ENCODE assay signal across 8 cellular contexts in genomic region chr10:100185364-100186252, GRCh38. TPM values are rescaled to one million over a fixed set of nuclear protein-coding genes. Genes with fewer than 3 reads are reported as not detected.
A peak's percentile ranks its signal among the peaks of the same experiment; 100 is the strongest.
DNase-seq lines count a peak whose midpoint lies in the region; ATAC-seq and TF ChIP-seq lines count a peak whose summit lies in the region.

TSS of gene ERLIN1 (minus strand) at chr10:100186029. CDS start at chr10:100185626, 403 bp downstream.

- TF ChIP-seq CTCF in choroid plexus epithelial cell (conservative IDR thresholded peaks at IDR 0.05; ENCODE audit: low read depth, low read length), result peak; percentile 18

- intact Hi-C loops in activated CD4-positive, alpha-beta T cell treated with anti-CD3 and anti-CD28 coated beads for 36 hours (cut with DNase I, micrococcal nuclease), result loop anchor here (1.0 to 10.0 kb wide), 16 partner anchors 11 to 729 kb away; partner anchors contain the start of genes CHUK (in 2 of the 2), BLOC1S2 (in 1 of the 2), COX15 (in 1 of the 2) and CUTC (in 1 of the 2)

- CTCF ChIA-PET in activated CD4-positive, alpha-beta T cell treated with anti-CD3 and anti-CD28 coated beads for 36 hours (lab: Charles Lee), result interaction anchor here (0.6 kb wide), 1 partner anchor 18 kb away, joined by 3 read pairs; no protein-coding TSS in a partner anchor

- DNase-seq in AG20443 (ENCODE audit: low spot score) (peak; percentile 100), NCI-H524 (lab: John Stamatoyannopoulos, UW) (peak; percentile 48 to 79), choroid plexus epithelial cell (ENCODE audit: low read depth) (peak; percentile 91), kidney tubule cell (ENCODE audit: low spot score) (peak; percentile 93)
- DNase-seq in activated CD4-positive, alpha-beta T cell treated with anti-CD3 and anti-CD28 coated beads for 36 hours, result peak; percentile 97
- peak; percentile 70 to 92 for DNase-seq in stimulated activated CD4-positive, alpha-beta T cell treated with anti-CD3 and anti-CD28 coated beads, Interleukin-1b, Interleukin-23, amount 100 ng/mL, for 1 hour (ENCODE audit: low read depth in 2 of 2)

- H3K36me3 Mint-ChIP-seq in activated CD4-positive, alpha-beta T cell treated with anti-CD3 and anti-CD28 coated beads for 36 hours (ENCODE audit: low read depth), result peaks cover 51% of the 10 kb centered on the region

- no peaks in the 10 kb centered on the region for H3K9me3 Mint-ChIP-seq in activated CD4-positive, alpha-beta T cell treated with anti-CD3 and anti-CD28 coated beads for 36 hours (ENCODE audit: low read depth)

- H3K27ac Mint-ChIP-seq in activated CD4-positive, alpha-beta T cell treated with anti-CD3 and anti-CD28 coated beads for 36 hours, result peak within 1 kb of the TSS; percentile 97

- peak; percentile 48 for ATAC-seq in HG03378 (IDR thresholded peaks at IDR 0.05; ENCODE audit: unreplicated experiment)
- ATAC-seq in activated CD4-positive, alpha-beta T cell treated with anti-CD3 and anti-CD28 coated beads for 36 hours, result peak; percentile 90

- H3K4me3 ChIP-seq in choroid plexus epithelial cell (ENCODE audit: low read depth, low read length), result peak within 1 kb of the TSS; percentile 93

- H3K4me3 Mint-ChIP-seq in activated CD4-positive, alpha-beta T cell treated with anti-CD3 and anti-CD28 coated beads for 36 hours, result peak within 1 kb of the TSS; percentile 97

- peak; percentile 89 for TF ChIP-seq POLR2A in GM19099 (IDR thresholded peaks at IDR 0.05; ENCODE audit: extremely low read depth, insufficient read length, low read depth)

- no peaks in the 10 kb centered on the region for H3K27me3 Mint-ChIP-seq in activated CD4-positive, alpha-beta T cell treated with anti-CD3 and anti-CD28 coated beads for 36 hours

- H3K4me1 Mint-ChIP-seq in activated CD4-positive, alpha-beta T cell treated with anti-CD3 and anti-CD28 coated beads for 36 hours, result peaks cover 48% of the 10 kb centered on the region

- POLR2A ChIA-PET in activated CD4-positive, alpha-beta T cell treated with anti-CD3 and anti-CD28 coated beads for 36 hours (lab: Charles Lee), result no interaction called here

RNA-seq across cellular contexts. Expression of gene ERLIN1, which starts in this region (rescaled TPM):
- 10 to 100 TPM; 15.2 to 18.7 TPM for total RNA-seq in activated CD4-positive, alpha-beta T cell treated with anti-CD3 and anti-CD28 coated beads for 36 hours

Comparison
In these comparisons a context has a peak if more than half of its experiments do, and no peak if none do; other contexts are left out.
1. Peak in every context shown above with its lines: DNase-seq, ATAC-seq and H3K4me3 ChIP-seq.